Comparison of ENCODE assay signal across 8 cellular contexts in the genomic region with DNA sequence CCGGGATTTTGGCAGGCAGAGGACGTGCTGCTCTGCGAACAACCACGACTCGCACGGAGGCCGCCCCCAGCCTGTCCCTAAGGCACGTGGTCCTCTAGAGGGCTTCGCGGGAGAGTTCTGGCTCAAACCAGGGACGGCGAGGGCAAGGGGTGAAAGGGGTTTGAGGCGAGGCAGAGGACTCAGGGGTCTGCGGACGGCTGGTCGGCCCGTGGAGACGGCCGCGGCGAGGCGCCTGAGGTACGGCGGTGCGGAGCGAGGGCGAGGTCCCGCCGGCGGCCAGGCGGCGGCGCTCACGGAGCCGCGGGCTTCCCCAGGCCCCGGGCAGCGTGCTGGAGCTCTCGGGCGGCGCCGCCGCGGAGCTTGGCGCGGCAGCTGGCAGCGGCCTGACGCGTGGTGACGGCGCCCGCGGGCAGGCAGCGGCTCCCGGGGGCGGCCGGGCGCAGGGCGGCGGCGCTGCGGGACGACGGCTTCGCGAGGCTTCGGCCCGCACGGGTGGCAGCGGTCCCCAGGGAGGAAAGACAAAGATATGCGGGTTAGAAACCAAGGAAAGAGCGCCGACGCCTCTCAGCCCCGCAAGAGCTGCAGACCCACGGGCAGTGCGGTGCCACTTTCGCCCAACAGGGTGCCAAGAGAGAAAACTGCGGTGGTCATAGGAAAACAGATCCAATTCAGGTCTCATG. TPM values are rescaled to one million over a fixed set of nuclear protein-coding genes. Genes with fewer than 3 reads are reported as not detected.
DNase-seq lines count a peak whose midpoint lies in the region; ATAC-seq, FAIRE-seq and TF ChIP-seq lines count a peak whose summit lies in the region.

No MANE protein-coding gene starts in this region.

- H3K27me3 ChIP-seq in K562 (ENCODE audit: control insufficient read depth in 2 of 2, insufficient read depth in 2 of 2, low read length in 2 of 2), result no peaks in the 10 kb centered on the region
- peaks cover 6% of the 10 kb centered on the region; the same call in 1 of the 2 replicates for H3K27me3 ChIP-seq in iPS DF 6.9 (ENCODE audit: control insufficient read depth, insufficient read depth, low read length)

- H2AFZ ChIP-seq in K562 (ENCODE audit: low read depth, low read length), result peak overlapping the region; percentile 85

- CTCF ChIA-PET in HEK293T (lab: Yijun Ruan, JAX), result interaction anchor here (0.6 to 1.4 kb wide), 6 partner anchors 9 to 167 kb away, joined by 3 to 7 read pairs (median 4); no protein-coding TSS in a partner anchor
- CTCF ChIA-PET in K562 (lab: Yijun Ruan, JAX; ENCODE audit: low intra/inter-chr PET ratio), result interaction anchor here (0.8 to 2.2 kb wide), 5 partner anchors 43 to 167 kb away, joined by 3 to 17 read pairs (median 8); partner anchors contain the start of gene ZNF800

- H3K4me1 ChIP-seq in K562 (replicated peaks in 1 of 2; ENCODE audit: control insufficient read depth in 2 of 2, insufficient read depth in 2 of 2, low read length in 2 of 2), result peaks cover 0 to 8% of the 10 kb centered on the region in 2 experiments; a peak in 3 of 5 replicates
- no peaks in the 10 kb centered on the region for H3K4me1 ChIP-seq in iPS DF 6.9 (ENCODE audit: control insufficient read depth, insufficient read depth, low read length)

- no peaks in the 10 kb centered on the region for H3K79me2 ChIP-seq in K562 (ENCODE audit: control insufficient read depth, insufficient read depth, low read length)

- H3K9ac ChIP-seq in K562 (ENCODE audit: insufficient read depth in 1 of 2, low read depth in 2 of 2, low read length in 2 of 2), result peak overlapping the region; percentile 33 to 93

- no peak for TF ChIP-seq EP300 in K562 (IDR thresholded peaks at IDR 0.05; ENCODE audit: low read length)

- no peaks in the 10 kb centered on the region for H3K9me1 ChIP-seq in K562 (ENCODE audit: control insufficient read depth, insufficient read depth, low read length)

- TF ChIP-seq RAD21 in K562 (CRISPR knock-in tag; conservative IDR thresholded peaks at IDR 0.05 in 1 of 2, IDR thresholded peaks at IDR 0.05 in 1 of 2), result peak; percentile 72 to 83

- intact Hi-C loops in K562 (cut with micrococcal nuclease), result loop anchor here (1.0 to 10.0 kb wide), 4 partner anchors 43 to 857 kb away; no protein-coding TSS in a partner anchor

- TF ChIP-seq CTCF in NB4 (IDR thresholded peaks at IDR 0.05; ENCODE audit: low read depth, low read length) (peak; percentile 17), K562 (IDR thresholded peaks at IDR 0.05 in 2 of 3, conservative IDR thresholded peaks at IDR 0.05 in 1 of 3; ENCODE audit: insufficient read depth in 2 of 3, low read depth in 1 of 3, low read length in 3 of 3) (peak; percentile 61 to 98 (median 94))

- no TSS peak for BruUV-seq in K562 (replicated peaks; lab: Mats Ljungman, UMichigan)

- TF ChIP-seq POLR2A in NB4 (IDR thresholded peaks at IDR 0.05; ENCODE audit: extremely low read depth, insufficient read length) (no peak), K562 (conservative IDR thresholded peaks at IDR 0.05) (no peak)

- H3K4me3 ChIP-seq in NB4 (ENCODE audit: low read depth, low read length) (peak overlapping the region; percentile 30), K562 (peak overlapping the region; percentile 29), iPS DF 6.9 (ENCODE audit: low read length) (peak overlapping the region; percentile 30; the same call in 1 of the 2 replicates)

- H3K4me2 ChIP-seq in K562 (ENCODE audit: insufficient read depth, low read length), result peak overlapping the region; percentile 75

- peak; percentile 94 for DNase-seq in GM03348 (ENCODE audit: low spot score)
- DNase-seq in HEK293T (ENCODE audit: extremely low spot score), result peak; percentile 89
- peak; percentile 81 for DNase-seq in NB4 (ENCODE audit: low read depth)
- DNase-seq in T-helper 9 cell, result peak; percentile 57
- peak; percentile 75 to 88 (median 79) for DNase-seq in K562 (ENCODE audit: extremely low read depth in 1 of 4, low spot score in 3 of 4)
- peak; percentile 27 for DNase-seq in iPS DF 6.9 (ENCODE audit: low read depth, low spot score)
- DNase-seq in smooth muscle cell of the brain vasculature (ENCODE audit: low read depth, low spot score), result peak; percentile 13
- no peak for DNase-seq in OCI-M2 (lab: John Stamatoyannopoulos, UW; ENCODE audit: unreplicated experiment)

- H3K9me3 ChIP-seq in K562 (replicated peaks; ENCODE audit: control insufficient read depth, insufficient read depth, low read depth, low read length) (no peaks in the 10 kb centered on the region), iPS DF 6.9 (ENCODE audit: control insufficient read depth, insufficient read depth, low read length) (no peaks in the 10 kb centered on the region)

- H3K36me3 ChIP-seq in K562 (ENCODE audit: control insufficient read depth, insufficient read depth, low read length), result peaks cover 12% of the 10 kb centered on the region; the same call in 1 of the 3 replicates
- no peaks in the 10 kb centered on the region for H3K36me3 ChIP-seq in iPS DF 6.9 (ENCODE audit: control insufficient read depth, insufficient read depth, low read length)

- in situ Hi-C loops in K562 (cut with MboI), result no loop called here

- FAIRE-seq in K562 (lab: Jason Lieb, UNC), result no peak

- 23% methylated on average over 79 of the region's 79 CpGs for WGBS in K562 (ENCODE audit: insufficient coverage, low coverage, missing lambda C conversion rate)
- WGBS in iPS DF 6.9 (ENCODE audit: insufficient coverage, insufficient read length), result no CpG with 5 or more reads among the region's 79 CpGs

- no peak overlapping the region for H3K27ac ChIP-seq in K562 (ENCODE audit: extremely low read depth, low read depth, low read length)
- H3K27ac ChIP-seq in iPS DF 6.9 (ENCODE audit: low read length), result no peak overlapping the region

- ATAC-seq in K562, result peak; percentile 99

- POLR2A ChIA-PET in HEK293T (lab: Yijun Ruan, JAX), result interaction anchor here (0.9 kb wide), 1 partner anchor 45 kb away, joined by 4 read pairs; the partner anchor contains the start of gene ZNF800
- POLR2A ChIA-PET in K562 (lab: Yijun Ruan, JAX), result interaction anchor here (0.6 to 1.7 kb wide), 6 partner anchors 14 to 73 kb away, joined by 3 to 5 read pairs (median 3); no protein-coding TSS in a partner anchor

- no peaks in the 10 kb centered on the region for H4K20me1 ChIP-seq in K562 (replicated peaks; ENCODE audit: control insufficient read depth, insufficient read depth, low read length)

TF ChIP-seq in HEK293T, 16 proteins besides CTCF, POLR2A, EP300 and RAD21 (continues in another document):
- TF ChIP-seq ELF4 (IDR thresholded peaks at IDR 0.05) (no peak), BHLHE40 (IDR thresholded peaks at IDR 0.05; ENCODE audit: borderline replicate concordance) (no peak), L3MBTL2 (conservative IDR thresholded peaks at IDR 0.05) (peak; percentile 58; the same call in 1 of the 2 replicates), ARNT (IDR thresholded peaks at IDR 0.05) (0 out of 2 replicates have a peak, but pooled peaks have one; percentile 48), TARDBP (IDR thresholded peaks at IDR 0.05) (no peak), ZNF384 (IDR thresholded peaks at IDR 0.05) (no peak), FOXK2 (IDR thresholded peaks at IDR 0.05) (no peak), HDGF (IDR thresholded peaks at IDR 0.05; ENCODE audit: borderline replicate concordance) (no peak), FOXM1 (IDR thresholded peaks at IDR 0.05; ENCODE audit: borderline replicate concordance) (peak; percentile 18; the same call in 1 of the 2 replicates), FOXA1 (IDR thresholded peaks at IDR 0.05) (no peak), CTBP1 (IDR thresholded peaks at IDR 0.05; ENCODE audit: borderline replicate concordance) (no peak), NFRKB (IDR thresholded peaks at IDR 0.05) (no peak), SP1 (IDR thresholded peaks at IDR 0.05) (no peak), SUZ12 (IDR thresholded peaks at IDR 0.05) (no peak), LEF1 (IDR thresholded peaks at IDR 0.05; ENCODE audit: borderline replicate concordance) (no peak; the same call in 1 of the 2 replicates)

TF ChIP-seq in K562, 482 proteins besides CTCF, POLR2A, EP300 and RAD21 (continues in another document):
- TF ChIP-seq, protein P1, sequence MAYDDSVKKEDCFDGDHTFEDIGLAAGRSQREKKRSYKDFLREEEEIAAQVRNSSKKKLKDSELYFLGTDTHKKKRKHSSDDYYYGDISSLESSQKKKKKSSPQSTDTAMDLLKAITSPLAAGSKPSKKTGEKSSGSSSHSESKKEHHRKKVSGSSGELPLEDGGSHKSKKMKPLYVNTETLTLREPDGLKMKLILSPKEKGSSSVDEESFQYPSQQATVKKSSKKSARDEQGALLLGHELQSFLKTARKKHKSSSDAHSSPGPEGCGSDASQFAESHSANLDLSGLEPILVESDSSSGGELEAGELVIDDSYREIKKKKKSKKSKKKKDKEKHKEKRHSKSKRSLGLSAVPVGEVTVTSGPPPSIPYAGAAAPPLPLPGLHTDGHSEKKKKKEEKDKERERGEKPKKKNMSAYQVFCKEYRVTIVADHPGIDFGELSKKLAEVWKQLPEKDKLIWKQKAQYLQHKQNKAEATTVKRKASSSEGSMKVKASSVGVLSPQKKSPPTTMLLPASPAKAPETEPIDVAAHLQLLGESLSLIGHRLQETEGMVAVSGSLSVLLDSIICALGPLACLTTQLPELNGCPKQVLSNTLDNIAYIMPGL (CRISPR knock-in tag; IDR thresholded peaks at IDR 0.05), result peak; percentile 54; the same call in 1 of the 2 replicates
- peak; percentile 75 for TF ChIP-seq SMC3 (conservative IDR thresholded peaks at IDR 0.05; ENCODE audit: insufficient read depth, low read depth, low read length)
- TF ChIP-seq JUND (IDR thresholded peaks at IDR 0.05; ENCODE audit: borderline replicate concordance, low read depth, low read length), result 0 out of 2 replicates have a peak, but pooled peaks have one; percentile 19
- no peak for TF ChIP-seq JUND (tag; IDR thresholded peaks at IDR 0.05; ENCODE audit: borderline replicate concordance, low read depth, low read length)
- TF ChIP-seq BCOR (IDR thresholded peaks at IDR 0.05), result no peak

RNA-seq across cellular contexts. Expression of gene ZNF800, which starts 44.8 kb away (rescaled TPM):
- total RNA-seq in K562 (2011; cell fraction: chromatin; rRNA removed; ENCODE audit: low replicate concordance), result 28.7 and 131 TPM in 2 replicates
- total RNA-seq in K562 (2011; cell fraction: nucleolus; rRNA removed), result 19.2 and 29.9 TPM in 2 replicates
- 38.3 and 60.6 TPM in 2 replicates for total RNA-seq in K562 (2011; cell fraction: nucleoplasm; rRNA removed)
- total RNA-seq in K562 (2014; rRNA removed), result 21.0 and 25.2 TPM in 2 replicates
- total RNA-seq in K562 (2014; rRNA removed; fragmentation: Illumina TruSeq; extraction: Trizol), result 46.1 and 51.1 TPM in 2 replicates
- 54.0 and 58.3 TPM in 2 replicates for total RNA-seq in K562 (2015; rRNA removed; fragmentation: Illumina TruSeq; extraction: Trizol)
- total RNA-seq in K562 (2021), result 48.5 and 50.2 TPM in 2 replicates
- 23.8 and 33.4 TPM in 2 replicates for polyA plus RNA-seq in K562 (2011; rRNA removed)
- polyA plus RNA-seq in K562 (2011; cell fraction: cytosol; rRNA removed), result 12.3 and 14.2 TPM in 2 replicates
- 53.9 and 61.4 TPM in 2 replicates for polyA plus RNA-seq in K562 (2011; cell fraction: nucleus; rRNA removed)
- polyA plus RNA-seq in K562 (2012), result 19.6 and 27.8 TPM in 2 replicates
- 29.0 and 46.7 TPM in 2 replicates for polyA plus RNA-seq in K562 (2014; fragmentation: Illumina TruSeq; extraction: Trizol)
- polyA plus RNA-seq in K562 (2014; fragmentation: Nextera tagmentation; extraction: Ambion mirVana), result 1 to 10 TPM; 7.5 to 9.3 TPM
- polyA plus RNA-seq in K562 (2014; rRNA removed), result 18.9 and 19.3 TPM in 2 replicates
- polyA minus RNA-seq in K562 (2011; rRNA and poly(A)+ RNA removed), result 61.9 and 63.0 TPM in 2 replicates
- 22.8 and 31.1 TPM in 2 replicates for polyA minus RNA-seq in K562 (2011; cell fraction: cytosol; rRNA and poly(A)+ RNA removed)
- 83.5 and 119 TPM in 2 replicates for polyA minus RNA-seq in K562 (2011; cell fraction: nucleus; rRNA and poly(A)+ RNA removed)
